ENCODE assay signal across 15 cellular contexts in genomic region chr9:131217321-131218031, GRCh38.
"Had no signal": no experiment of that assay in that cellular context is flagged by ENCODE, and none has a peak within 500 bp of the region (broad histone marks: within the 10 kb centered on the region; RNA-seq: fewer than 3 reads in every experiment).

No MANE protein-coding gene starts in this region.

- H3K27ac Mint-ChIP-seq: activated naive CD8-positive, alpha-beta T cell; dendritic cell treated with granulocyte-macrophage colony-stimulating factor and Interleukin-4, amounts not matched to agents 40 ng/mL and 50 ng/mL, for 4 days; mesothelial cell of epicardium; nephron progenitor cell; T-helper 2 cell treated with Interferon-gamma antibody and Interleukin-4, amounts not matched to agents 5 μg/mL and 100 μg/mL, for 36 hours had no signal

- DNase-seq: activated CD4-positive, alpha-beta T cell treated with anti-CD3 and anti-CD28 coated beads, Interleukin-2, amount 50 U/mL, for 48 hours; effector memory CD4-positive, alpha-beta T cell; left cardiac atrium; nephron progenitor cell; nucleus accumbens; retina; stimulated activated CD4-positive, alpha-beta T cell treated with anti-CD3 and anti-CD28 coated beads, Interleukin-2, amount 100 ng/mL, for 24 hours; stimulated activated naive CD4-positive, alpha-beta T cell treated with Interleukin-2 at 50 U/mL for 16 hours; substantia nigra; tibial artery had no signal

- H3K4me1 Mint-ChIP-seq: mesothelial cell of epicardium had no signal

- H3K27me3 ChIP-seq: tibial artery had no signal

- H3K27me3 Mint-ChIP-seq: activated naive CD8-positive, alpha-beta T cell; dendritic cell treated with granulocyte-macrophage colony-stimulating factor and Interleukin-4, amounts not matched to agents 40 ng/mL and 50 ng/mL, for 4 days had no signal

- H3K9me3 ChIP-seq: tibial artery had no signal

- H3K4me3 ChIP-seq: lung, tibial artery had no signal

- H3K4me3 Mint-ChIP-seq: activated naive CD8-positive, alpha-beta T cell; dendritic cell treated with granulocyte-macrophage colony-stimulating factor and Interleukin-4, amounts not matched to agents 40 ng/mL and 50 ng/mL, for 4 days; mesothelial cell of epicardium; nephron progenitor cell; T-helper 2 cell treated with Interferon-gamma antibody and Interleukin-4, amounts not matched to agents 5 μg/mL and 100 μg/mL, for 36 hours had no signal
